In the genomic region with DNA sequence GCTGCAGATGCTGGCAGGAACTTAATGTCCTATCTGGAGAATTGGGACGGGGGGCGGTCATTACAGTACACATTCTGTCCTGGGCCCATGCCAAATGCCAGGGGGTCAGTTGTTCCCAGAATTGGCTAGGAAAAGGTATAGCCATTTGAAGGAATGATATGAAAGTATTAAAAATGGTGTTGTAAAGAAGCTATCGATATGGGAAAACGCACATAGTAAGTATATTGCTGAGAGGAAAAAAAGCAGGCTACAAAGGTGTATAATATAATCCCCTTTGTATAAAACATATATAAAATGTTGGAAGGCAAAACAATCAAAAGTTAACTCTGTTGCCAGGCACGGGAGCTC, we compare ENCODE assay signal across 8 cellular contexts. TPM values are rescaled to one million over a fixed set of nuclear protein-coding genes. Genes with fewer than 3 reads are reported as not detected.
DNase-seq lines count a peak whose midpoint lies in the region; ATAC-seq, FAIRE-seq and TF ChIP-seq lines count a peak whose summit lies in the region.

No MANE protein-coding gene starts in this region.

- peaks cover 0 to 2% (median 0%) of the 10 kb centered on the region in 5 donors for H3K27me3 Mint-ChIP-seq in naive thymus-derived CD8-positive, alpha-beta T cell

- peaks cover 0 to 8% (median 5%) of the 10 kb centered on the region in 3 donors for H3K36me3 Mint-ChIP-seq in naive thymus-derived CD8-positive, alpha-beta T cell

- TF ChIP-seq EP300 in Ishikawa (IDR thresholded peaks at IDR 0.05; ENCODE audit: borderline replicate concordance) = no peak

- H3K9me3 ChIP-seq in AG04450 (ENCODE audit: control insufficient read depth, insufficient read depth, low read length) (no peaks in the 10 kb centered on the region), colonic mucosa (no peaks in the 10 kb centered on the region)

- TF ChIP-seq RAD21 in Ishikawa (IDR thresholded peaks at IDR 0.05; ENCODE audit: low read depth) = no peak

- H3K9ac ChIP-seq in colonic mucosa (ENCODE audit: low read depth in 2 of 2, low read length in 2 of 2) = peak overlapping the region; percentile 80 to 81

- peaks cover 32 to 59% (median 56%) of the 10 kb centered on the region in 4 donors for H3K4me1 Mint-ChIP-seq in naive thymus-derived CD8-positive, alpha-beta T cell

- peak overlapping the region; percentile 39 to 94 (median 76) for H3K27ac Mint-ChIP-seq in naive thymus-derived CD8-positive, alpha-beta T cell

- no peaks in the 10 kb centered on the region for H3K36me3 ChIP-seq in colonic mucosa

- no peak for ATAC-seq in naive thymus-derived CD8-positive, alpha-beta T cell

- POLR2A ChIA-PET in AG04450 (lab: Yijun Ruan, JAX) = interaction anchor here (1.2 to 3.1 kb wide), 6 partner anchors 16 to 67 kb away, joined by 3 to 28 read pairs (median 8); partner anchors contain the start of genes CREB3 and TLN1
- POLR2A ChIA-PET in naive thymus-derived CD8-positive, alpha-beta T cell (lab: Charles Lee) = interaction anchor here (1.0 to 4.0 kb wide), 8 partner anchors 10 to 66 kb away, joined by 3 to 19 read pairs (median 7); partner anchors contain the start of genes CREB3, SIT1, TLN1 and TPM2

- H3K27me3 ChIP-seq in AG04450 (ENCODE audit: control insufficient read depth, insufficient read depth, low read length) (no peaks in the 10 kb centered on the region), colonic mucosa (no peaks in the 10 kb centered on the region)

- TF ChIP-seq CTCF in AG04450 (IDR thresholded peaks at IDR 0.05; ENCODE audit: low read depth, low read length) (no peak), colonic mucosa (IDR thresholded peaks at IDR 0.05) (no peak)

- H3K4me3 ChIP-seq in AG04450 (ENCODE audit: low read depth, low read length) (peak overlapping the region; percentile 71), colonic mucosa (peak overlapping the region; percentile 49)

- no peaks in the 10 kb centered on the region for H3K9me3 Mint-ChIP-seq in naive thymus-derived CD8-positive, alpha-beta T cell

- CTCF ChIA-PET in AG04450 (lab: Charles Lee) = interaction anchor here (0.7 to 2.8 kb wide), 10 partner anchors 15 to 110 kb away, joined by 3 to 14 read pairs (median 6); no protein-coding TSS in a partner anchor

- no peak for FAIRE-seq in GM12891 (lab: Jason Lieb, UNC)

- DNase-seq in AG04450 (ENCODE audit: low read depth, low spot score) = no peak
- DNase-seq in colonic mucosa = no peak
- DNase-seq in naive thymus-derived CD8-positive, alpha-beta T cell = no peak
- DNase-seq in GM12891 (ENCODE audit: insufficient read length, low spot score) = no peak
- DNase-seq in NCI-H2196 (lab: John Stamatoyannopoulos, UW; ENCODE audit: unreplicated experiment) = no peak
- DNase-seq in NCI-H510A (lab: John Stamatoyannopoulos, UW) = no peak
- DNase-seq in stimulated activated naive CD4-positive, alpha-beta T cell treated with Interleukin-2 at 50 U/mL for 16 hours (lab: John Stamatoyannopoulos, UW) = no peak

- TF ChIP-seq POLR2A in GM12891 (IDR thresholded peaks at IDR 0.05; ENCODE audit: low read depth, low read length) = no peak

- intact Hi-C loops in colonic mucosa (cut with DNase I) = no loop called here

- peak overlapping the region; percentile 75 to 89 (median 84) for H3K4me3 Mint-ChIP-seq in naive thymus-derived CD8-positive, alpha-beta T cell

- H3K4me1 ChIP-seq in colonic mucosa = peaks cover 15% of the 10 kb centered on the region

- no peak overlapping the region for H3K27ac ChIP-seq in AG04450 (ENCODE audit: low read depth, low read length)
- H3K27ac ChIP-seq in colonic mucosa = peak overlapping the region; percentile 42

TF ChIP-seq in Ishikawa, 13 proteins besides CTCF, POLR2A, EP300 and RAD21:
- TF ChIP-seq NFIC (IDR thresholded peaks at IDR 0.05) (peak; percentile 49; the same call in 1 of the 2 replicates), TCF12 (IDR thresholded peaks at IDR 0.05; ENCODE audit: low read depth) (no peak)
TF ChIP-seq in Ishikawa: peak in this region for 1.

TF ChIP-seq in GM12891, 5 proteins besides CTCF, POLR2A, EP300 and RAD21:
- TF ChIP-seq TAF1 (IDR thresholded peaks at IDR 0.05; ENCODE audit: low read depth, low read length) = no peak
- no peak for TF ChIP-seq POLR2AphosphoS5 (IDR thresholded peaks at IDR 0.05; ENCODE audit: low read depth, low read length)
- TF ChIP-seq POU2F2 (IDR thresholded peaks at IDR 0.05; ENCODE audit: low read depth, low read length) = no peak
- TF ChIP-seq PAX5 (IDR thresholded peaks at IDR 0.05; ENCODE audit: insufficient read depth, low read length, severe bottlenecking) = no peak
- no peak for TF ChIP-seq SPI1 (IDR thresholded peaks at IDR 0.05; ENCODE audit: low read depth, low read length)

RNA-seq across cellular contexts. Expression of gene ARHGEF39, which starts 0.5 kb away (rescaled TPM):
- polyA plus RNA-seq in AG04450 (2011; rRNA removed) = 1.1 and 1.2 TPM in 2 replicates
- 1.7 and 2.9 TPM in 2 replicates for polyA minus RNA-seq in AG04450 (2011; rRNA and poly(A)+ RNA removed)
- total RNA-seq in colonic mucosa = 10 to 100 TPM in 1 of 2 donors, 1 to 10 TPM in 1; 7.3 to 34.0 TPM
- under 1 TPM in 1 of 2 experiments, not detected in 1; 0.29 TPM for total RNA-seq in naive thymus-derived CD8-positive, alpha-beta T cell
- polyA plus RNA-seq in naive thymus-derived CD8-positive, alpha-beta T cell = under 1 TPM; 0.13 to 0.25 (median 0.24) TPM
- 7.9 TPM for polyA plus RNA-seq in GM12891 (2012; ENCODE audit: low read depth, missing spikeins)

RNA-seq across cellular contexts. Expression of gene CCDC107, which starts 7.4 kb away (rescaled TPM):
- 11.8 TPM in 2 replicates for polyA plus RNA-seq in AG04450 (2011; rRNA removed)
- polyA minus RNA-seq in AG04450 (2011; rRNA and poly(A)+ RNA removed) = 5.1 and 7.8 TPM in 2 replicates
- total RNA-seq in colonic mucosa = 10 to 100 TPM; 19.4 to 38.3 TPM
- 10 to 100 TPM; 13.8 to 16.6 TPM for total RNA-seq in naive thymus-derived CD8-positive, alpha-beta T cell
- polyA plus RNA-seq in naive thymus-derived CD8-positive, alpha-beta T cell = 10 to 100 TPM; 45.9 to 59.0 (median 51.5) TPM
- polyA plus RNA-seq in GM12891 (2012; ENCODE audit: low read depth, missing spikeins) = 14.3 TPM

RNA-seq across cellular contexts. Expression of gene RMRP, which starts 7.6 kb away (rescaled TPM):
- polyA plus RNA-seq in AG04450 (2011; rRNA removed) = 173 and 306 TPM in 2 replicates
- polyA minus RNA-seq in AG04450 (2011; rRNA and poly(A)+ RNA removed) = 6,565 and 7,222 TPM in 2 replicates
- total RNA-seq in colonic mucosa = over 10,000 TPM; 17,917 to 26,785 TPM
- over 10,000 TPM; 14,495 to 21,271 TPM for total RNA-seq in naive thymus-derived CD8-positive, alpha-beta T cell
- 10 to 100 TPM in 1 of 3 donors, not detected in 2; 33.0 TPM for polyA plus RNA-seq in naive thymus-derived CD8-positive, alpha-beta T cell
- polyA plus RNA-seq in GM12891 (2012; ENCODE audit: low read depth, missing spikeins) = 9.2 TPM

RNA-seq across cellular contexts. Expression of gene CA9, which starts 8.3 kb away (rescaled TPM):
- 1.2 and 1.3 TPM in 2 replicates for polyA plus RNA-seq in AG04450 (2011; rRNA removed)
- 0.83 TPM in 1 of 2 replicates, not detected in the other for polyA minus RNA-seq in AG04450 (2011; rRNA and poly(A)+ RNA removed)
- total RNA-seq in colonic mucosa = 1 to 10 TPM; 1.8 to 5.9 TPM
- total RNA-seq in naive thymus-derived CD8-positive, alpha-beta T cell = not detected
- not detected for polyA plus RNA-seq in naive thymus-derived CD8-positive, alpha-beta T cell
- 0.27 TPM for polyA plus RNA-seq in GM12891 (2012; ENCODE audit: low read depth, missing spikeins)

RNA-seq across cellular contexts. Expression of gene SIT1, which starts 14.7 kb away (rescaled TPM):
- not detected in 2 replicates for polyA plus RNA-seq in AG04450 (2011; rRNA removed)
- not detected in 2 replicates for polyA minus RNA-seq in AG04450 (2011; rRNA and poly(A)+ RNA removed)
- 1 to 10 TPM in 1 of 2 donors, under 1 TPM in 1; 0.67 to 1.0 TPM for total RNA-seq in colonic mucosa
- 10 to 100 TPM; 24.2 to 25.4 TPM for total RNA-seq in naive thymus-derived CD8-positive, alpha-beta T cell
- 100 to 1,000 TPM in 1 of 3 donors, 10 to 100 TPM in 2; 82.2 to 128 (median 91.6) TPM for polyA plus RNA-seq in naive thymus-derived CD8-positive, alpha-beta T cell
- 122 TPM for polyA plus RNA-seq in GM12891 (2012; ENCODE audit: low read depth, missing spikeins)

Comparison
In these comparisons a context has a peak if more than half of its experiments do, and no peak if none do; other contexts are left out.
1. RNA of gene ARHGEF39, which starts 0.5 kb away (total RNA-seq): 7.3 to 34.0 TPM in colonic mucosa; 0.29 TPM in naive thymus-derived CD8-positive, alpha-beta T cell; every median in the first group is over 4 times any median in the second.